Comparison of ENCODE assay signal across 17 cellular contexts in genomic region chr19:15290149-15290548, GRCh38. TPM values are rescaled to one million over a fixed set of nuclear protein-coding genes. Genes with fewer than 3 reads are reported as not detected.
DNase-seq lines count a peak whose midpoint lies in the region; ATAC-seq and TF ChIP-seq lines count a peak whose summit lies in the region.
"Had no signal": no experiment of that assay in that cellular context is flagged by ENCODE, and none has a peak within 500 bp of the region (broad histone marks: within the 10 kb centered on the region; RNA-seq: fewer than 3 reads in every experiment).

No MANE protein-coding gene starts in this region.

- H3K27ac ChIP-seq in OCI-LY1 (ENCODE audit: low read depth, low read length, poor library complexity, severe bottlenecking), result peak overlapping the region; percentile 85
- H3K27ac ChIP-seq: left lung had no signal

- H3K27ac Mint-ChIP-seq in natural killer cell, result peak overlapping the region; percentile 82 to 86
- no peak overlapping the region for H3K27ac Mint-ChIP-seq in natural killer cell treated with Interleukin-12 subunit alpha and Interleukin-12 subunit beta and Interleukin-15 and Interleukin-18, amount 100 ng/mL, for 72 hours
- H3K27ac Mint-ChIP-seq in immature natural killer cell, result peak overlapping the region in 5 of 6 donors; percentile 17 to 86 (median 39)
- peak overlapping the region; percentile 27 for H3K27ac Mint-ChIP-seq in type B pancreatic cell

- H3K4me3 ChIP-seq in OCI-LY1 (ENCODE audit: low read depth, low read length, poor library complexity, severe bottlenecking), result no peak overlapping the region
- H3K4me3 ChIP-seq: dorsolateral prefrontal cortex, left lung, sigmoid colon had no signal

- no peak for DNase-seq in natural killer cell
- no peak for DNase-seq in natural killer cell treated with Interleukin-12 subunit alpha and Interleukin-12 subunit beta and Interleukin-15 and Interleukin-18, amount 100 ng/mL, for 72 hours (ENCODE audit: low spot score)
- DNase-seq in immature natural killer cell, result no peak
- no peak for DNase-seq in type B pancreatic cell (ENCODE audit: extremely low spot score, unreplicated experiment)
- DNase-seq in UCSD-AML1 (lab: John Stamatoyannopoulos, UW; ENCODE audit: unreplicated experiment), result no peak
- DNase-seq in DMS153 treated with DMSO at 0.1 percent for 48 hours (lab: John Stamatoyannopoulos, UW; ENCODE audit: unreplicated experiment), result no peak
- DNase-seq: dorsolateral prefrontal cortex; Kasumi-1; left lung; NCI-H526 treated with DMSO at 0.1 percent for 48 hours; PC-3; sigmoid colon; stimulated activated CD4-positive, alpha-beta T cell treated with anti-CD3 and anti-CD28 coated beads, Interleukin-1b, Interleukin-23, amount 100 ng/mL, for 48 hours; T-helper 9 cell had no signal

- no peaks in the 10 kb centered on the region for H3K9me3 Mint-ChIP-seq in natural killer cell
- no peaks in the 10 kb centered on the region for H3K9me3 Mint-ChIP-seq in natural killer cell treated with Interleukin-12 subunit alpha and Interleukin-12 subunit beta and Interleukin-15 and Interleukin-18, amount 100 ng/mL, for 72 hours
- no peaks in the 10 kb centered on the region for H3K9me3 Mint-ChIP-seq in immature natural killer cell
- no peaks in the 10 kb centered on the region for H3K9me3 Mint-ChIP-seq in type B pancreatic cell

- H3K4me3 Mint-ChIP-seq in natural killer cell, result peak overlapping the region; percentile 31
- no peak overlapping the region for H3K4me3 Mint-ChIP-seq in natural killer cell treated with Interleukin-12 subunit alpha and Interleukin-12 subunit beta and Interleukin-15 and Interleukin-18, amount 100 ng/mL, for 72 hours
- H3K4me3 Mint-ChIP-seq in immature natural killer cell, result peak overlapping the region in 4 of 5 donors; percentile 22 to 61 (median 52)
- no peak overlapping the region for H3K4me3 Mint-ChIP-seq in type B pancreatic cell

- peak overlapping the region; percentile 19; the same call in 1 of the 2 replicates for H3K9ac ChIP-seq in OCI-LY1 (ENCODE audit: low read length)

- no peak for TF ChIP-seq CTCF in natural killer cell (IDR thresholded peaks at IDR 0.05)
- no peak for TF ChIP-seq CTCF in OCI-LY1 (IDR thresholded peaks at IDR 0.05; ENCODE audit: low read length)
- TF ChIP-seq CTCF in type B pancreatic cell (conservative IDR thresholded peaks at IDR 0.05), result no peak

- H3K9me3 ChIP-seq in OCI-LY1 (ENCODE audit: low read length), result no peaks in the 10 kb centered on the region
- H3K9me3 ChIP-seq: left lung, sigmoid colon had no signal

- intact Hi-C loops in natural killer cell (cut with micrococcal nuclease), result loop anchor here (5.0 kb wide), 2 partner anchors 37 to 87 kb away; partner anchors contain the start of gene AKAP8

- H3K27me3 ChIP-seq in OCI-LY1 (ENCODE audit: insufficient read depth, low read length), result no peaks in the 10 kb centered on the region
- H3K27me3 ChIP-seq: dorsolateral prefrontal cortex, left lung, sigmoid colon had no signal

- H3K4me1 ChIP-seq in OCI-LY1 (ENCODE audit: insufficient read depth, low read length, severe bottlenecking), result peaks cover 99% of the 10 kb centered on the region

- H3K79me2 ChIP-seq in OCI-LY1 (ENCODE audit: insufficient read depth, low read length), result peaks cover 93% of the 10 kb centered on the region

- ATAC-seq in natural killer cell, result no peak
- no peak for ATAC-seq in natural killer cell treated with Interleukin-12 subunit alpha and Interleukin-12 subunit beta and Interleukin-15 and Interleukin-18, amount 100 ng/mL, for 72 hours
- no peak for ATAC-seq in GM21360 (IDR thresholded peaks at IDR 0.05; ENCODE audit: unreplicated experiment)
- ATAC-seq: PC-3 had no signal

- H3K36me3 Mint-ChIP-seq in natural killer cell (no peaks in the 10 kb centered on the region), immature natural killer cell (no peaks in the 10 kb centered on the region), type B pancreatic cell (peaks cover 8% of the 10 kb centered on the region)
- H3K36me3 Mint-ChIP-seq in natural killer cell treated with Interleukin-12 subunit alpha and Interleukin-12 subunit beta and Interleukin-15 and Interleukin-18, amount 100 ng/mL, for 72 hours, result no peaks in the 10 kb centered on the region

- H3K27me3 Mint-ChIP-seq in natural killer cell (ENCODE audit: low read depth in 2 of 2) (no peaks in the 10 kb centered on the region), immature natural killer cell (ENCODE audit: low read depth in 3 of 3) (peaks cover 2 to 5% (median 5%) of the 10 kb centered on the region in 3 donors), type B pancreatic cell (no peaks in the 10 kb centered on the region)
- no peaks in the 10 kb centered on the region for H3K27me3 Mint-ChIP-seq in natural killer cell treated with Interleukin-12 subunit alpha and Interleukin-12 subunit beta and Interleukin-15 and Interleukin-18, amount 100 ng/mL, for 72 hours

- H3K4me1 Mint-ChIP-seq in natural killer cell (peaks cover 87 to 96% of the 10 kb centered on the region in 2 donors), immature natural killer cell (peaks cover 97 to 100% of the 10 kb centered on the region in 2 donors), type B pancreatic cell (ENCODE audit: unreplicated experiment) (peaks cover 69% of the 10 kb centered on the region)
- peaks cover 71 to 87% of the 10 kb centered on the region in 2 donors for H3K4me1 Mint-ChIP-seq in natural killer cell treated with Interleukin-12 subunit alpha and Interleukin-12 subunit beta and Interleukin-15 and Interleukin-18, amount 100 ng/mL, for 72 hours (ENCODE audit: low read depth in 2 of 2)

- H3K36me3 ChIP-seq in OCI-LY1 (ENCODE audit: insufficient read depth, low read length), result peaks cover 2% of the 10 kb centered on the region; the same call in 1 of the 2 replicates
- H3K36me3 ChIP-seq: left lung, sigmoid colon had no signal

- no peaks in the 10 kb centered on the region for H3K9me2 ChIP-seq in OCI-LY1 (ENCODE audit: low read depth, low read length)

- H2AFZ ChIP-seq in OCI-LY1 (ENCODE audit: low read length), result no peak overlapping the region

- H3K4me2 ChIP-seq in OCI-LY1 (ENCODE audit: low read length), result peak overlapping the region; percentile 46; the same call in 1 of the 2 replicates

- no peaks in the 10 kb centered on the region for H3F3A ChIP-seq in OCI-LY1 (ENCODE audit: insufficient read depth, low read length)

- H4K20me1 ChIP-seq in OCI-LY1 (ENCODE audit: insufficient read depth, low read length), result no peaks in the 10 kb centered on the region

RNA-seq across cellular contexts. Expression of gene BRD4, which starts 42.2 kb away (rescaled TPM):
- total RNA-seq in natural killer cell (100 to 1,000 TPM in 1 of 3 donors, 10 to 100 TPM in 2; 91.9 to 116 (median 98.3) TPM), type B pancreatic cell (ENCODE audit: low replicate concordance) (108 and 123 TPM in 2 replicates)
- total RNA-seq in natural killer cell treated with Interleukin-12 subunit alpha and Interleukin-12 subunit beta and Interleukin-15 and Interleukin-18, amount 100 ng/mL, for 72 hours, result 100 to 1,000 TPM; 111 to 161 TPM
- polyA plus RNA-seq in immature natural killer cell, result 10 to 100 TPM in 1 of 3 donors, 1 to 10 TPM in 2; 4.3 to 16.7 (median 7.0) TPM

RNA-seq across cellular contexts. Expression of gene EPHX3, which starts 57.9 kb away (rescaled TPM):
- total RNA-seq in natural killer cell (not detected), type B pancreatic cell (ENCODE audit: low replicate concordance) (5.1 and 9.4 TPM in 2 replicates)
- 1 to 10 TPM in 1 of 2 donors, under 1 TPM in 1; 0.81 to 1.0 TPM for total RNA-seq in natural killer cell treated with Interleukin-12 subunit alpha and Interleukin-12 subunit beta and Interleukin-15 and Interleukin-18, amount 100 ng/mL, for 72 hours
- not detected for polyA plus RNA-seq in immature natural killer cell
- total RNA-seq: glomerular endothelial cell, PC-3, sigmoid colon had no signal

Comparison
In these comparisons a context has a peak if more than half of its experiments do, and no peak if none do; other contexts are left out.
1. H3K27ac Mint-ChIP-seq: peak in natural killer cell (2 of 2), immature natural killer cell (5 of 6) and type B pancreatic cell (single experiment); none in natural killer cell treated with Interleukin-12 subunit alpha and Interleukin-12 subunit beta and Interleukin-15 and Interleukin-18, amount 100 ng/mL, for 72 hours (0 of 2).
2. H3K4me3 Mint-ChIP-seq: peak in natural killer cell (single experiment) and immature natural killer cell (4 of 5); none in natural killer cell treated with Interleukin-12 subunit alpha and Interleukin-12 subunit beta and Interleukin-15 and Interleukin-18, amount 100 ng/mL, for 72 hours (single experiment) and type B pancreatic cell (single experiment).